Comparison of ENCODE assay signal across 19 cellular contexts in genomic region chr3:16608816-16609215, GRCh38. TPM values are rescaled to one million over a fixed set of nuclear protein-coding genes. Genes with fewer than 3 reads are reported as not detected.
DNase-seq lines count a peak whose midpoint lies in the region; ATAC-seq and TF ChIP-seq lines count a peak whose summit lies in the region.
"Had no signal": no experiment of that assay in that cellular context is flagged by ENCODE, and none has a peak within 500 bp of the region (broad histone marks: within the 10 kb centered on the region; RNA-seq: fewer than 3 reads in every experiment).

No MANE protein-coding gene starts in this region.

- H3K4me1 Mint-ChIP-seq in H9 (peaks cover 55 to 62% of the 10 kb centered on the region in 2 experiments), endodermal cell (peaks cover 2% of the 10 kb centered on the region)
- H3K4me1 Mint-ChIP-seq: IgD-negative memory B cell had no signal

- H3K27me3 ChIP-seq in H9 (ENCODE audit: insufficient read depth, low read length) (no peaks in the 10 kb centered on the region), Karpas-422 (ENCODE audit: low read length) (0 out of 2 replicates have a peak, but pooled peaks cover 3% of the 10 kb centered on the region), endodermal cell (ENCODE audit: control insufficient read depth, insufficient read depth, low read length, poor library complexity, severe bottlenecking) (no peaks in the 10 kb centered on the region), WERI-Rb-1 (ENCODE audit: insufficient read depth, low read depth, severe bottlenecking) (no peaks in the 10 kb centered on the region), MG63 (no peaks in the 10 kb centered on the region)
- H3K27me3 ChIP-seq: BLaER1 treated with 17β-estradiol and CSF1 and Interleukin-3, amounts not matched to agents 10 nM and 100 nM had no signal

- H3K27ac Mint-ChIP-seq in H9: peak overlapping the region in 2 of 3 experiments; percentile 90 to 93; a peak in 4 of 7 replicates
- peak overlapping the region; percentile 35 for H3K27ac Mint-ChIP-seq in endodermal cell
- H3K27ac Mint-ChIP-seq: CD4-positive, alpha-beta T cell had no signal

- no peaks in the 10 kb centered on the region for H4K20me1 ChIP-seq in H9 (ENCODE audit: control insufficient read depth, insufficient read depth, insufficient read length)
- no peaks in the 10 kb centered on the region for H4K20me1 ChIP-seq in Karpas-422 (ENCODE audit: insufficient read depth, low read depth, low read length)
- H4K20me1 ChIP-seq: BLaER1 treated with 17β-estradiol and CSF1 and Interleukin-3, amounts not matched to agents 10 nM and 100 nM had no signal

- H3K27ac ChIP-seq in H9 (ENCODE audit: insufficient read length, low read depth, low read length) (no peak overlapping the region), Karpas-422 (ENCODE audit: low read length) (no peak overlapping the region), endodermal cell (ENCODE audit: low read depth, low read length) (no peak overlapping the region), WERI-Rb-1 (no peak overlapping the region)
- H3K27ac ChIP-seq: BLaER1 treated with 17β-estradiol and CSF1 and Interleukin-3, amounts not matched to agents 10 nM and 100 nM; HL-60 had no signal

- peaks cover 2 to 27% (median 20%) of the 10 kb centered on the region in 3 experiments; a peak in 6 of 7 replicates for H3K36me3 Mint-ChIP-seq in H9 (ENCODE audit: insufficient read depth in 1 of 3, low read depth in 3 of 3)
- no peaks in the 10 kb centered on the region for H3K36me3 Mint-ChIP-seq in endodermal cell (ENCODE audit: low read depth)
- H3K36me3 Mint-ChIP-seq: IgD-negative memory B cell had no signal

- H3K9me2 ChIP-seq in Karpas-422 (replicated peaks; ENCODE audit: insufficient read depth, low read length): no peaks in the 10 kb centered on the region

- H4K5ac ChIP-seq in H9 (ENCODE audit: insufficient read length, low read depth, low read length): no peak overlapping the region

- H2AFZ ChIP-seq in H9 (ENCODE audit: low read length) (no peak overlapping the region), Karpas-422 (ENCODE audit: low read length) (no peak overlapping the region)

- H3K14ac ChIP-seq in H9 (ENCODE audit: insufficient read depth, low read length): no peak overlapping the region

- no peak overlapping the region for H2AK5ac ChIP-seq in H9 (ENCODE audit: insufficient read length, low read length)

- no peak overlapping the region for H3K4ac ChIP-seq in H9 (ENCODE audit: low read depth, low read length)

- no peak overlapping the region for H3K56ac ChIP-seq in H9 (ENCODE audit: insufficient read length, low read depth, low read length)

- H3K9ac ChIP-seq in H9 (ENCODE audit: extremely low read depth, insufficient read length, low read length): no peak overlapping the region
- no peak overlapping the region for H3K9ac ChIP-seq in Karpas-422 (ENCODE audit: low read length)
- H3K9ac ChIP-seq in endodermal cell (ENCODE audit: extremely low read depth, low read length, poor library complexity, severe bottlenecking): no peak overlapping the region
- H3K9ac ChIP-seq: BLaER1 treated with 17β-estradiol and CSF1 and Interleukin-3, amounts not matched to agents 10 nM and 100 nM had no signal

- no peaks in the 10 kb centered on the region for H3K23me2 ChIP-seq in H9 (ENCODE audit: insufficient read length, low read depth, low read length, poor library complexity, severe bottlenecking)

- no peak overlapping the region for H3K4me3 Mint-ChIP-seq in H9
- no peak overlapping the region for H3K4me3 Mint-ChIP-seq in endodermal cell
- H3K4me3 Mint-ChIP-seq: CD4-positive, alpha-beta T cell had no signal

- H3T11ph ChIP-seq in H9 (ENCODE audit: low read length): no peak overlapping the region

- H3K4me1 ChIP-seq in H9 (ENCODE audit: insufficient read depth, low read length): peaks cover 2% of the 10 kb centered on the region; the same call in 1 of the 2 replicates
- peaks cover 27% of the 10 kb centered on the region for H3K4me1 ChIP-seq in Karpas-422 (ENCODE audit: low read length)
- no peaks in the 10 kb centered on the region for H3K4me1 ChIP-seq in endodermal cell (ENCODE audit: control insufficient read depth, insufficient read depth, low read length)

- no peak for TF ChIP-seq CTCF in H9 (conservative IDR thresholded peaks at IDR 0.05)
- TF ChIP-seq CTCF in endodermal cell (conservative IDR thresholded peaks at IDR 0.05): no peak
- TF ChIP-seq CTCF in WERI-Rb-1 (IDR thresholded peaks at IDR 0.05; ENCODE audit: low read depth, low read length): no peak

- H3K9me3 Mint-ChIP-seq in H9: peaks cover 11 to 12% of the 10 kb centered on the region in 2 experiments
- peaks cover 11% of the 10 kb centered on the region for H3K9me3 Mint-ChIP-seq in endodermal cell
- H3K9me3 Mint-ChIP-seq: CD4-positive, alpha-beta T cell had no signal

- no peaks in the 10 kb centered on the region for H3K79me1 ChIP-seq in H9 (ENCODE audit: insufficient read depth, low read depth, low read length, poor library complexity, severe bottlenecking)

- no peak overlapping the region for H3K18ac ChIP-seq in H9 (ENCODE audit: insufficient read length, low read depth, low read length)

- no peak overlapping the region for H3K23ac ChIP-seq in H9 (ENCODE audit: insufficient read length, low read depth, low read length)

- H2BK120ac ChIP-seq in H9 (ENCODE audit: low read depth, low read length, poor library complexity, severe bottlenecking): no peak overlapping the region

- H3K79me2 ChIP-seq in H9 (ENCODE audit: insufficient read depth, low read length) (no peaks in the 10 kb centered on the region), Karpas-422 (ENCODE audit: low read length) (no peaks in the 10 kb centered on the region)

- no peaks in the 10 kb centered on the region for H3K27me3 Mint-ChIP-seq in H9 (ENCODE audit: low read depth)
- no peaks in the 10 kb centered on the region for H3K27me3 Mint-ChIP-seq in endodermal cell (ENCODE audit: insufficient read depth)
- H3K27me3 Mint-ChIP-seq: CD4-positive, alpha-beta T cell had no signal

- H3K4me2 ChIP-seq in H9 (ENCODE audit: insufficient read depth, insufficient read length, low read length) (no peak overlapping the region), Karpas-422 (ENCODE audit: low read depth, low read length, poor library complexity, severe bottlenecking) (peak overlapping the region; percentile 28)
- H3K4me2 ChIP-seq: BLaER1 treated with 17β-estradiol and CSF1 and Interleukin-3, amounts not matched to agents 10 nM and 100 nM had no signal

- H3K36me3 ChIP-seq in Karpas-422 (ENCODE audit: insufficient read depth, low read length): no peaks in the 10 kb centered on the region
- H3K36me3 ChIP-seq in endodermal cell (ENCODE audit: control insufficient read depth, insufficient read depth, low read length): no peaks in the 10 kb centered on the region
- no peaks in the 10 kb centered on the region for H3K36me3 ChIP-seq in WERI-Rb-1
- no peaks in the 10 kb centered on the region for H3K36me3 ChIP-seq in MG63
- H3K36me3 ChIP-seq: BLaER1 treated with 17β-estradiol and CSF1 and Interleukin-3, amounts not matched to agents 10 nM and 100 nM had no signal

- no peaks in the 10 kb centered on the region for H3K9me3 ChIP-seq in H9 (ENCODE audit: control insufficient read depth, low read depth, low read length)
- no peaks in the 10 kb centered on the region for H3K9me3 ChIP-seq in Karpas-422 (ENCODE audit: low read length)
- no peaks in the 10 kb centered on the region for H3K9me3 ChIP-seq in endodermal cell (ENCODE audit: control insufficient read depth, low read length)
- no peaks in the 10 kb centered on the region for H3K9me3 ChIP-seq in WERI-Rb-1 (ENCODE audit: severe bottlenecking)
- H3K9me3 ChIP-seq in MG63: no peaks in the 10 kb centered on the region

- H3K4me3 ChIP-seq in Karpas-422 (ENCODE audit: low read length) (no peak overlapping the region), endodermal cell (ENCODE audit: low read length) (no peak overlapping the region), WERI-Rb-1 (ENCODE audit: low read depth, low read length) (no peak overlapping the region), MG63 (no peak overlapping the region)
- H3K4me3 ChIP-seq: BLaER1 treated with 17β-estradiol and CSF1 and Interleukin-3, amounts not matched to agents 10 nM and 100 nM had no signal

- ATAC-seq in GM21447 (IDR thresholded peaks at IDR 0.05; ENCODE audit: unreplicated experiment): no peak
- ATAC-seq: HCT116 had no signal

- no peak overlapping the region for H4K8ac ChIP-seq in H9 (replicated peaks; ENCODE audit: insufficient read length, low read depth, low read length)

- no peak overlapping the region for H2BK5ac ChIP-seq in H9 (ENCODE audit: insufficient read length, low read length)

- WGBS in H9 (ENCODE audit: extremely low coverage, insufficient read length, low lambda C conversion rate): no CpG with 5 or more reads among the region's 2 CpGs
- WGBS in endodermal cell (ENCODE audit: insufficient coverage in 1 of 2, insufficient read length in 1 of 2), 2 experiments: 50 to 70% methylated on average over 1 to 2 of the region's 2 CpGs

- no peak overlapping the region for H2BK12ac ChIP-seq in H9 (ENCODE audit: insufficient read length, low read depth, low read length)

- no peak overlapping the region for H2BK20ac ChIP-seq in H9 (ENCODE audit: low read depth, low read length, poor library complexity, severe bottlenecking)

- H2BK15ac ChIP-seq in H9 (ENCODE audit: low read depth, low read length): no peak overlapping the region

- DNase-seq in H9 (no peak), Karpas-422 (peak; percentile 63), endodermal cell (no peak), left kidney (ENCODE audit: low read depth, low spot score) (peak; percentile 4), WERI-Rb-1 (no peak), MG63 (no peak), iPS-NIHi11 (ENCODE audit: low spot score) (no peak)
- DNase-seq: ACHN; Calu3; CD4-positive, alpha-beta T cell; DMS 273 treated with DMSO at 0.1 percent for 48 hours; GOT3 had no signal

- no peak overlapping the region for H4K91ac ChIP-seq in H9 (ENCODE audit: insufficient read length, low read depth, low read length)

RNA-seq across cellular contexts. Expression of gene DAZL, which starts 3.6 kb away (rescaled TPM):
- total RNA-seq in H9 (2021): 21.2 and 21.7 TPM in 2 replicates
- total RNA-seq in Karpas-422 (2014; rRNA removed; shearing (Covaris generic); ENCODE audit: low replicate concordance): not detected in 2 replicates
- total RNA-seq in endodermal cell: not detected
- 0.43 TPM for polyA plus RNA-seq in endodermal cell (2013, experiment 1 of 2)
- polyA plus RNA-seq in endodermal cell (2013, experiment 2 of 2): 0.12 TPM
- total RNA-seq in MG63 (2014; rRNA removed; shearing (Covaris generic); ENCODE audit: low replicate concordance): not detected in 2 replicates
- total RNA-seq: A172; Calu3; CD4-positive, alpha-beta T cell; Daoy had no signal
- polyA plus RNA-seq: IgD-negative memory B cell had no signal

Comparison
In these comparisons a context has a peak if more than half of its experiments do, and no peak if none do; other contexts are left out.
1. DNase-seq: peak in Karpas-422 (single experiment) and left kidney (single experiment); none in H9 (single experiment), endodermal cell (single experiment), WERI-Rb-1 (single experiment), MG63 (single experiment) and iPS-NIHi11 (single experiment).
2. RNA of gene DAZL, which starts 3.6 kb away (total RNA-seq): 21.2 to 21.7 TPM in H9; not detected in endodermal cell, not detected in Karpas-422 and not detected in MG63; every median in the first group is over 10 times any median in the second.